Comparison of ENCODE assay signal across 18 cellular contexts in the genomic region with DNA sequence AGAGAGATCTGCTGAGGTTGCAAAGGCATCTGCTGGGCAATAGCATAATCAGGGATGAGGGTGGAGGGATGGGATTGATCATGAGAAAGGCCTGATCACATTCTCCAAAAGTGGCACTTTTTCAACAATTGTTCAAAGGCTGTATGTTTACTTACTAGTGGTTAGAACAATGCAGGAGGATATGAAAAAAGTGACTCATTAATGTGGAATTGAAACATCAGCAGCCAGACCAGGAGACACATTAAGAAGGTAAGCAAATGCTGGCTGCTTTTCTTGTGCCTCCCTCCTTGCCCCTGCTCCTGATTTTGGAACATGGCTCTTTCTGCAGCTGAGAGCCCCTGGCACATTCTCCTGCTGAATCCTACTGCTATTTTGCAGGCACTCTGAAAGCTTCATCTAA.
DNase-seq lines count a peak whose midpoint lies in the region; TF ChIP-seq lines count a peak whose summit lies in the region.
"Had no signal": no experiment of that assay in that cellular context is flagged by ENCODE, and none has a peak within 500 bp of the region (broad histone marks: within the 10 kb centered on the region; RNA-seq: fewer than 3 reads in every experiment).

No MANE protein-coding gene starts in this region.

- no peak overlapping the region for H3K4me3 Mint-ChIP-seq in Calu3 (ENCODE audit: low read depth, unreplicated experiment)

- no TSS peak for BruUV-seq in Calu3 (replicated peaks; lab: Mats Ljungman, UMichigan)

- H3K27ac Mint-ChIP-seq in Calu3 (ENCODE audit: unreplicated experiment), result no peak overlapping the region

- no peak for TF ChIP-seq CTCF in RWPE1 (conservative IDR thresholded peaks at IDR 0.05; ENCODE audit: low read depth)
- TF ChIP-seq CTCF in Calu3 (IDR thresholded peaks at IDR 0.05; ENCODE audit: unreplicated experiment), result no peak

- CTCF ChIA-PET in RWPE1 (lab: Yijun Ruan, JAX) (no interaction called here), Calu3 (lab: Charles Lee) (no interaction called here)

- H3K27ac ChIP-seq in RWPE1, result no peak overlapping the region
- H3K27ac ChIP-seq in epithelial cell of prostate, result no peak overlapping the region
- H3K27ac ChIP-seq: 22Rv1, PC-9, SK-N-MC had no signal

- no peaks in the 10 kb centered on the region for H3K4me1 Mint-ChIP-seq in Calu3 (ENCODE audit: low read depth, unreplicated experiment)

- intact Hi-C loops in Calu3 (cut with micrococcal nuclease; ENCODE audit: unreplicated experiment), result no loop called here

- H3K27me3 Mint-ChIP-seq in Calu3 (ENCODE audit: unreplicated experiment), result peaks cover 13% of the 10 kb centered on the region

- POLR2A ChIA-PET in RWPE1 (lab: Yijun Ruan, JAX; ENCODE audit: low non-redundant PET), result no interaction called here

- H3K36me3 Mint-ChIP-seq in Calu3 (ENCODE audit: insufficient read depth, unreplicated experiment), result no peaks in the 10 kb centered on the region

- peak; percentile 2 for DNase-seq in SIG-M5 treated with dmso at 0.1 percent for 504 hours (lab: John Stamatoyannopoulos, UW; ENCODE audit: unreplicated experiment)
- no peak for DNase-seq in SIG-M5 (lab: John Stamatoyannopoulos, UW)
- peak; percentile 71 for DNase-seq in RWPE1 (ENCODE audit: low spot score)
- DNase-seq in epithelial cell of prostate (ENCODE audit: low read depth, low spot score), result peak; percentile 27
- DNase-seq in renal cortical epithelial cell (ENCODE audit: low read depth), result peak; percentile 86
- DNase-seq in activated CD8-positive, alpha-beta memory T cell treated with anti-CD3 and anti-CD28 coated beads for 24 hours, result no peak
- DNase-seq in effector CD4-positive, alpha-beta T cell, result no peak
- DNase-seq in Calu3, result no peak
- DNase-seq: C1 segment of cervical spinal cord, DMS 273 treated with DMSO at 0.1 percent for 48 hours, H7, NCI-H1417 treated with DMSO at 0.1 percent for 48 hours, NCI-H2029 treated with DMSO at 0.1 percent for 48 hours, NCI-H446 treated with DMSO at 0.1 percent for 48 hours, NCI-H748 treated with DMSO at 0.1 percent for 48 hours had no signal

- H3K9me3 Mint-ChIP-seq in Calu3 (ENCODE audit: low read depth, unreplicated experiment), result peaks cover 2% of the 10 kb centered on the region

Comparison
In these comparisons a context has a peak if more than half of its experiments do, and no peak if none do; other contexts are left out.
1. DNase-seq: peak in SIG-M5 treated with dmso at 0.1 percent for 504 hours (single experiment), RWPE1 (single experiment), epithelial cell of prostate (single experiment) and renal cortical epithelial cell (single experiment); none in SIG-M5 (single experiment), activated CD8-positive, alpha-beta memory T cell treated with anti-CD3 and anti-CD28 coated beads for 24 hours (single experiment), effector CD4-positive, alpha-beta T cell (single experiment) and Calu3 (single experiment).